ENCODE assay signal across 9 cellular contexts in genomic region chr3:73623996-73624362, GRCh38. TPM values are rescaled to one million over a fixed set of nuclear protein-coding genes. Genes with fewer than 3 reads are reported as not detected.
DNase-seq lines count a peak whose midpoint lies in the region; ATAC-seq, FAIRE-seq and TF ChIP-seq lines count a peak whose summit lies in the region.
"Had no signal": no experiment of that assay in that cellular context is flagged by ENCODE, and none has a peak within 500 bp of the region (broad histone marks: within the 10 kb centered on the region; RNA-seq: fewer than 3 reads in every experiment).

No MANE protein-coding gene starts in this region.

- H3K27me3 Mint-ChIP-seq in endodermal cell (ENCODE audit: insufficient read depth): peaks cover 50% of the 10 kb centered on the region

- H3K4me3 ChIP-seq in ACC112 (ENCODE audit: low read depth, low read length) (peak overlapping the region; percentile 75), endodermal cell (ENCODE audit: low read length) (peak overlapping the region; percentile 90), mucosa of rectum (ENCODE audit: low read length in 2 of 2) (peak overlapping the region; percentile 73 to 76)

- peak; percentile 58 for TF ChIP-seq CTCF in endodermal cell (conservative IDR thresholded peaks at IDR 0.05)

- H3K36me3 ChIP-seq in ACC112 (ENCODE audit: insufficient read depth, low read length) (no peaks in the 10 kb centered on the region), endodermal cell (ENCODE audit: control insufficient read depth, insufficient read depth, low read length) (peaks cover 13% of the 10 kb centered on the region), mucosa of rectum (ENCODE audit: control insufficient read depth in 2 of 2, insufficient read depth in 2 of 2, low read length in 2 of 2) (no peaks in the 10 kb centered on the region)

- H3K4me3 Mint-ChIP-seq in endodermal cell: peak overlapping the region; percentile 63

- ATAC-seq in HG03378 (IDR thresholded peaks at IDR 0.05; ENCODE audit: unreplicated experiment): no peak

- H3K27ac Mint-ChIP-seq in endodermal cell: no peak overlapping the region

- H3K27me3 ChIP-seq in ACC112 (ENCODE audit: insufficient read depth, low read length) (no peaks in the 10 kb centered on the region), endodermal cell (ENCODE audit: control insufficient read depth, insufficient read depth, low read length, poor library complexity, severe bottlenecking) (peaks cover 27% of the 10 kb centered on the region), mucosa of rectum (ENCODE audit: control insufficient read depth in 2 of 2, insufficient read depth in 2 of 2, low read length in 2 of 2) (no peaks in the 10 kb centered on the region)

- no peak overlapping the region for H3K27ac ChIP-seq in ACC112 (ENCODE audit: low read depth, low read length)
- no peak overlapping the region for H3K27ac ChIP-seq in endodermal cell (ENCODE audit: low read depth, low read length)
- peak overlapping the region; percentile 65 to 74 for H3K27ac ChIP-seq in mucosa of rectum (ENCODE audit: low read depth in 2 of 2, low read length in 2 of 2)

- peak; percentile 17 for DNase-seq in NCI-H128 (lab: John Stamatoyannopoulos, UW; ENCODE audit: unreplicated experiment)
- DNase-seq in endodermal cell: peak; percentile 88
- no peak for DNase-seq in central memory CD4-positive, alpha-beta T cell
- DNase-seq in LoVo (ENCODE audit: low spot score): no peak
- no peak for DNase-seq in HTR-8/SVneo (ENCODE audit: insufficient read length, low spot score)

- FAIRE-seq in HTR-8/SVneo (lab: Jason Lieb, UNC): no peak
- FAIRE-seq: G401.6 had no signal

- H2AFZ ChIP-seq in ACC112 (ENCODE audit: low read length, unreplicated experiment): no peak overlapping the region

- 0 to 1% methylated on average over 11 to 48 of the region's 48 CpGs for WGBS in endodermal cell (ENCODE audit: insufficient coverage in 1 of 2, insufficient read length in 1 of 2), 2 experiments

- H3K9me3 ChIP-seq in endodermal cell (ENCODE audit: control insufficient read depth, low read length) (no peaks in the 10 kb centered on the region), mucosa of rectum (ENCODE audit: control insufficient read depth in 2 of 2, low read length in 2 of 2) (no peaks in the 10 kb centered on the region)

- H3K4me1 Mint-ChIP-seq in endodermal cell: peaks cover 29% of the 10 kb centered on the region

- H3K36me3 Mint-ChIP-seq in endodermal cell (ENCODE audit: low read depth): no peaks in the 10 kb centered on the region

- no peaks in the 10 kb centered on the region for H3K9me3 Mint-ChIP-seq in endodermal cell

- peaks cover 16% of the 10 kb centered on the region for H3K4me1 ChIP-seq in ACC112 (ENCODE audit: control insufficient read depth, insufficient read depth, low read length, unreplicated experiment)
- H3K4me1 ChIP-seq in endodermal cell (ENCODE audit: control insufficient read depth, insufficient read depth, low read length): peaks cover 7% of the 10 kb centered on the region
- H3K4me1 ChIP-seq in mucosa of rectum (ENCODE audit: control insufficient read depth in 2 of 2, insufficient read depth in 2 of 2, low read length in 2 of 2): peaks cover 5 to 13% of the 10 kb centered on the region in 2 donors

- H3K79me2 ChIP-seq in ACC112 (ENCODE audit: control insufficient read depth, insufficient read depth, low read length, unreplicated experiment): peaks cover 30% of the 10 kb centered on the region

- peak overlapping the region; percentile 43 for H3K9ac ChIP-seq in endodermal cell (ENCODE audit: extremely low read depth, low read length, poor library complexity, severe bottlenecking)
- H3K9ac ChIP-seq in mucosa of rectum (ENCODE audit: low read depth in 1 of 2, low read length in 2 of 2): peak overlapping the region; percentile 57 to 66

RNA-seq across cellular contexts. Expression of gene PDZRN3, which starts 0.8 kb away (rescaled TPM):
- 10 to 100 TPM in 1 of 2 donors, 1 to 10 TPM in 1; 6.1 to 10.4 TPM for total RNA-seq in endodermal cell
- polyA plus RNA-seq in endodermal cell (2013, experiment 1 of 2): 19.4 TPM
- 18.4 TPM for polyA plus RNA-seq in endodermal cell (2013, experiment 2 of 2)

Comparison
In these comparisons a context has a peak if more than half of its experiments do, and no peak if none do; other contexts are left out.
1. H3K27ac ChIP-seq: peak in mucosa of rectum (2 of 2); none in ACC112 (single experiment) and endodermal cell (single experiment).
2. DNase-seq: peak in NCI-H128 (single experiment) and endodermal cell (single experiment); none in central memory CD4-positive, alpha-beta T cell (single experiment), LoVo (single experiment) and HTR-8/SVneo (single experiment).
3. Peak in every context shown above with its lines, with median percentiles within 50 percentile points of each other: H3K4me3 ChIP-seq.